Comparison of ENCODE assay signal across 16 cellular contexts in genomic region chr14:61107148-61107641, GRCh38.
DNase-seq lines count a peak whose midpoint lies in the region; ATAC-seq and TF ChIP-seq lines count a peak whose summit lies in the region.
"Had no signal": no experiment of that assay in that cellular context is flagged by ENCODE, and none has a peak within 500 bp of the region (broad histone marks: within the 10 kb centered on the region; RNA-seq: fewer than 3 reads in every experiment).

No MANE protein-coding gene starts in this region.

- ATAC-seq in GM18861 (IDR thresholded peaks at IDR 0.05; ENCODE audit: unreplicated experiment) = no peak
- no peak for ATAC-seq in HG02885 (IDR thresholded peaks at IDR 0.05; ENCODE audit: poor library complexity, unreplicated experiment)

- H3K9me3 ChIP-seq in esophagus muscularis mucosa (no peaks in the 10 kb centered on the region), osteoblast (ENCODE audit: low read depth, low read length) (no peaks in the 10 kb centered on the region)
- H3K9me3 ChIP-seq: prostate gland, thyroid gland had no signal

- H4K20me1 ChIP-seq in osteoblast (ENCODE audit: insufficient read depth, low read length) = no peaks in the 10 kb centered on the region

- peaks cover 34 to 59% (median 44%) of the 10 kb centered on the region in 4 donors for H3K4me1 ChIP-seq in esophagus muscularis mucosa
- peaks cover 44% of the 10 kb centered on the region for H3K4me1 ChIP-seq in osteoblast (ENCODE audit: insufficient read depth, low read length)

- H3K4me3 ChIP-seq in AG10803 (ENCODE audit: low read length) (no peak overlapping the region), esophagus muscularis mucosa (no peak overlapping the region), osteoblast (ENCODE audit: insufficient read depth, low read length) (no peak overlapping the region)
- H3K4me3 ChIP-seq: prostate gland, thyroid gland had no signal

- no peaks in the 10 kb centered on the region for H3K79me2 ChIP-seq in osteoblast (ENCODE audit: insufficient read depth, low read length)

- H3K27me3 ChIP-seq in esophagus muscularis mucosa = no peaks in the 10 kb centered on the region
- H3K27me3 ChIP-seq in osteoblast (ENCODE audit: insufficient read depth, low read length) = no peaks in the 10 kb centered on the region
- H3K27me3 ChIP-seq: thyroid gland had no signal

- WGBS in esophagus muscularis mucosa = 51% methylated on average over 13 of the region's 13 CpGs

- peak; percentile 64 for DNase-seq in AG10803 (ENCODE audit: low read depth)
- DNase-seq in NCI-H2029 (lab: John Stamatoyannopoulos, UW) = peak; percentile 88
- peak; percentile 92 for DNase-seq in esophagus muscularis mucosa (ENCODE audit: extremely low spot score)
- no peak for DNase-seq in osteoblast (ENCODE audit: insufficient read length, low spot score, missing footprints)
- no peak for DNase-seq in stimulated activated naive CD4-positive, alpha-beta T cell (lab: John Stamatoyannopoulos, UW)
- DNase-seq in NCI-H1105 (lab: John Stamatoyannopoulos, UW) = no peak
- DNase-seq: activated naive CD4-positive, alpha-beta T cell; COR-L47; islet precursor cell; KBM-7; NCI-H146; stimulated activated CD4-positive, alpha-beta T cell treated with anti-CD3 and anti-CD28 coated beads, Interleukin-1b, Interleukin-23, amount 100 ng/mL, for 48 hours had no signal

- no peak overlapping the region for H3K4me2 ChIP-seq in osteoblast (ENCODE audit: insufficient read depth, low read length)

- H3K27ac ChIP-seq in esophagus muscularis mucosa (replicated peaks in 1 of 4) = peak overlapping the region in 3 of 4 donors; percentile 40 to 44 (median 40)
- no peak overlapping the region for H3K27ac ChIP-seq in osteoblast (ENCODE audit: low read depth, low read length)
- H3K27ac ChIP-seq: prostate gland, thyroid gland had no signal

- TF ChIP-seq POLR2A in esophagus muscularis mucosa (IDR thresholded peaks at IDR 0.05; ENCODE audit: low read depth) = no peak

- H3K36me3 ChIP-seq in esophagus muscularis mucosa (no peaks in the 10 kb centered on the region), osteoblast (ENCODE audit: insufficient read depth, low read length) (no peaks in the 10 kb centered on the region)
- H3K36me3 ChIP-seq: prostate gland, thyroid gland had no signal

- TF ChIP-seq EP300 in esophagus muscularis mucosa (IDR thresholded peaks at IDR 0.05) = no peak

- H2AFZ ChIP-seq in osteoblast (ENCODE audit: low read length) = peak overlapping the region; percentile 26

- TF ChIP-seq CTCF in AG10803 (conservative IDR thresholded peaks at IDR 0.05; ENCODE audit: low read length) (no peak), esophagus muscularis mucosa (IDR thresholded peaks at IDR 0.05) (no peak), osteoblast (IDR thresholded peaks at IDR 0.05; ENCODE audit: extremely low read depth, low read depth, low read length) (no peak)

- intact Hi-C loops in esophagus muscularis mucosa (cut with DNase I) = no loop called here

Comparison
In these comparisons a context has a peak if more than half of its experiments do, and no peak if none do; other contexts are left out.
1. DNase-seq: peak in AG10803 (single experiment), NCI-H2029 (single experiment) and esophagus muscularis mucosa (single experiment); none in osteoblast (single experiment), stimulated activated naive CD4-positive, alpha-beta T cell (0 of 6) and NCI-H1105 (single experiment).